1 cellular context compared by ENCODE assay signal in the genomic region with DNA sequence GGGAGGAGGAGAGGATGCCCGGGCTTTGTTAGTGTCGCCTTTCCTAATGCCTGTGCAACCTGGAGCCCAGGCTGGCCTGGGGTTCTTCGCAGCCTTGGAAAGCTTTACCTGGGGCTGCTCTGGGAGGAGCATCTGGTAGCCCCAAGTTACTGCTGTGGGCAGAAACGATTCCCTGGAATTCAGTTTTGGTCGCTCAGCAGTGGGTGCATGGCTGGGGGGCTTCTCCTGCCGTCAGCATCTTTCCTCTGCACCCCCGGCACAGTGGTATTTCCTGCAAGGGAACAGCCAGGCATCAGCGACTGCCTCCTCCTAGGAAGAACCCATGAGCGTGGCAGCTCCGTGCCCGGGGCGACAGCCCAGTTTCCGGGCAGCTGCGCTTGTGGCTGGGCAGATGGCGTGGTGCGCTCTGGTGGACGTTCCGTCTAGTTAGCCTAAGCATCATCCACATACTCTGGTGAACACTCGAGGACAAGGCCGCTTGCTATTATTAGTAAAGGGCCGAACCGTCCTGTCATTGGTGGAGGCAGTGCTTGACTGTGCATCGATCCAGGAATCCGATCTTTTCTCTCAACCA.
TF ChIP-seq lines count a peak whose summit lies in the region.

No MANE protein-coding gene starts in this region.

TF ChIP-seq in HepG2, 621 proteins besides CTCF, POLR2A, EP300 and RAD21 (continued from another document):
- TF ChIP-seq KDM6A (CRISPR knock-in tag; IDR thresholded peaks at IDR 0.05; ENCODE audit: low read depth) (no peak), TEAD3 (CRISPR knock-in tag; optimal IDR thresholded peaks at IDR 0.05; ENCODE audit: borderline replicate concordance) (no peak), ZNF329 (CRISPR knock-in tag; IDR thresholded peaks at IDR 0.05; ENCODE audit: low read depth) (no peak), ZNF558 (CRISPR knock-in tag; IDR thresholded peaks at IDR 0.05; ENCODE audit: borderline replicate concordance) (no peak)
- TF ChIP-seq, protein P1, sequence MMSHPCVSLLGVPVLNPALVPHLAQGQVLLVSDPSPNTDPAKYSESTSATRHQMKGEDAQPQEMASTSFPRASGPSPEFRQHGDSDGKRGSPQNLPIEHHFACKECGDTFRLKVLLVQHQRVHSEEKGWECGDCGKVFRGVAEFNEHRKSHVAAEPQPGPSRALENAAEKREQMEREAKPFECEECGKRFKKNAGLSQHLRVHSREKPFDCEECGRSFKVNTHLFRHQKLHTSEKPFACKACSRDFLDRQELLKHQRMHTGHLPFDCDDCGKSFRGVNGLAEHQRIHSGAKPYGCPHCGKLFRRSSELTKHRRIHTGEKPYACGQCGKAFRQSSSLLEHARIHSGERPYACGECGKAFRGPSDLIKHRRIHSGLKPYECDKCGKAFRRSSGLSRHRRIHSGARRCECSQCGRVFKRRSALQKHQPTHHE (CRISPR knock-in tag; IDR thresholded peaks at IDR 0.05; ENCODE audit: borderline replicate concordance) = no peak
